1 cellular context compared by ENCODE assay signal in the genomic region with DNA sequence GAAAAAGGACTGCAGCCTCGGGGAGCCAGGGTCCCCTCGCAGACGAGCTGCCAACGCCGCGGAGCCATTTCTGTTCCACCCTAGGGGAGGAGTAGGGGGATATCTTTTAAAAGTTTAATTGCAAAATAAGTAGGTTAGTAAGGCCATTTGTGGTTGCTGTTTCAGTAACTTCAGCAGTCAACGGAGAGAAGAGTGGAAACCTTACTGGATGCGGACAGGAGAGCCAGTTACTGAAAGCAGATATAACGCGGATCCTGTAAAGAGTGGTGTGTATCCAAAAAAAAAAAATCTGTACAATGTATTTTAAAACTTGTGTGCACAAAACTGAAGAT.
A peak's percentile ranks its signal among the peaks of the same experiment; 100 is the strongest.
TF ChIP-seq lines count a peak whose summit lies in the region.

No MANE protein-coding gene starts in this region.

TF ChIP-seq in GM12878, 131 proteins besides CTCF, POLR2A, EP300 and RAD21 (continued from another document):
- 0 out of 2 replicates have a peak, but pooled peaks have one; percentile 15 for TF ChIP-seq ZNF384 (IDR thresholded peaks at IDR 0.05; ENCODE audit: borderline replicate concordance, low read depth, low read length)
- TF ChIP-seq TBL1XR1 (IDR thresholded peaks at IDR 0.05; ENCODE audit: low read depth, low read length) = no peak
- TF ChIP-seq, protein P1, sequence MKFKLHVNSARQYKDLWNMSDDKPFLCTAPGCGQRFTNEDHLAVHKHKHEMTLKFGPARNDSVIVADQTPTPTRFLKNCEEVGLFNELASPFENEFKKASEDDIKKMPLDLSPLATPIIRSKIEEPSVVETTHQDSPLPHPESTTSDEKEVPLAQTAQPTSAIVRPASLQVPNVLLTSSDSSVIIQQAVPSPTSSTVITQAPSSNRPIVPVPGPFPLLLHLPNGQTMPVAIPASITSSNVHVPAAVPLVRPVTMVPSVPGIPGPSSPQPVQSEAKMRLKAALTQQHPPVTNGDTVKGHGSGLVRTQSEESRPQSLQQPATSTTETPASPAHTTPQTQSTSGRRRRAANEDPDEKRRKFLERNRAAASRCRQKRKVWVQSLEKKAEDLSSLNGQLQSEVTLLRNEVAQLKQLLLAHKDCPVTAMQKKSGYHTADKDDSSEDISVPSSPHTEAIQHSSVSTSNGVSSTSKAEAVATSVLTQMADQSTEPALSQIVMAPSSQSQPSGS (IDR thresholded peaks at IDR 0.05; ENCODE audit: low read length) = no peak
- TF ChIP-seq RB1 (IDR thresholded peaks at IDR 0.05; ENCODE audit: borderline replicate concordance) = 0 out of 2 replicates have a peak, but pooled peaks have one; percentile 9
- no peak for TF ChIP-seq TAF1 (IDR thresholded peaks at IDR 0.05; ENCODE audit: borderline replicate concordance, low read depth, low read length)
- TF ChIP-seq FOS (IDR thresholded peaks at IDR 0.05; ENCODE audit: borderline replicate concordance, extremely low read depth, insufficient read length) = no peak
- TF ChIP-seq CBX3 (IDR thresholded peaks at IDR 0.05; ENCODE audit: borderline replicate concordance, low read depth) = no peak
- TF ChIP-seq EED (IDR thresholded peaks at IDR 0.05; ENCODE audit: low read depth) = no peak
TF ChIP-seq in GM12878: peak in this region for 5.
